16 cellular contexts compared by ENCODE assay signal in genomic region chr11:22343411-22344032, GRCh38. TPM values are rescaled to one million over a fixed set of nuclear protein-coding genes. Genes with fewer than 3 reads are reported as not detected.
A peak's percentile ranks its signal among the peaks of the same experiment; 100 is the strongest.
DNase-seq lines count a peak whose midpoint lies in the region; ATAC-seq and TF ChIP-seq lines count a peak whose summit lies in the region.
"Had no signal": no experiment of that assay in that cellular context is flagged by ENCODE, and none has a peak within 500 bp of the region (broad histone marks: within the 10 kb centered on the region; RNA-seq: fewer than 3 reads in every experiment).

No MANE protein-coding gene starts in this region.

- no peak overlapping the region for H3K14ac ChIP-seq in trophoblast cell (ENCODE audit: low read length)

- DNase-seq in GM13976 (ENCODE audit: low spot score), result peak; percentile 17
- peak; percentile 20 for DNase-seq in NCI-H146 treated with DMSO at 0.1 percent for 48 hours (lab: John Stamatoyannopoulos, UW; ENCODE audit: unreplicated experiment)
- DNase-seq in hepatocyte (ENCODE audit: low spot score), result no peak
- no peak for DNase-seq in trophoblast cell
- no peak for DNase-seq in CD1c-positive myeloid dendritic cell (ENCODE audit: extremely low spot score)
- DNase-seq in activated CD4-positive, alpha-beta T cell treated with anti-CD3 and anti-CD28 coated beads for 4 hours, result no peak
- DNase-seq: activated naive CD4-positive, alpha-beta T cell treated with Interleukin-2 at 50 U/mL for 16 hours; effector memory CD8-positive, alpha-beta T cell; GF-D8; kidney glomerular epithelial cell; NCI-H2081; stimulated activated CD4-positive, alpha-beta T cell treated with anti-CD3 and anti-CD28 coated beads, Interleukin-4, amount 100 ng/mL, for 4 hours had no signal

- no peak overlapping the region for H4K8ac ChIP-seq in trophoblast cell (ENCODE audit: low read depth, low read length)

- H2AFZ ChIP-seq in hepatocyte (no peak overlapping the region), trophoblast cell (ENCODE audit: insufficient read depth, low read length, poor library complexity) (no peak overlapping the region)

- H3K4me2 ChIP-seq in hepatocyte (peak overlapping the region; percentile 20), trophoblast cell (ENCODE audit: low read length) (peak overlapping the region; percentile 0)

- no peak overlapping the region for H3K9ac ChIP-seq in trophoblast cell (ENCODE audit: low read length)

- H3K27me3 ChIP-seq in hepatocyte (peaks cover 83% of the 10 kb centered on the region), trophoblast cell (ENCODE audit: insufficient read depth, low read length) (peaks cover 35% of the 10 kb centered on the region)

- H2BK12ac ChIP-seq in trophoblast cell (ENCODE audit: low read length), result no peak overlapping the region

- no peaks in the 10 kb centered on the region for H3K4me1 ChIP-seq in hepatocyte (ENCODE audit: insufficient read depth)
- peaks cover 0 to 2% of the 10 kb centered on the region in 2 experiments for H3K4me1 ChIP-seq in trophoblast cell (ENCODE audit: control insufficient read depth in 1 of 2, insufficient read depth in 2 of 2, low read length in 2 of 2)

- H2AK5ac ChIP-seq in trophoblast cell (ENCODE audit: low read length), result no peak overlapping the region

- H3K18ac ChIP-seq in trophoblast cell (ENCODE audit: low read length), result no peak overlapping the region

- H2BK5ac ChIP-seq in trophoblast cell (ENCODE audit: low read depth, low read length, poor library complexity), result no peak overlapping the region

- no peak overlapping the region for H4K91ac ChIP-seq in trophoblast cell (ENCODE audit: low read depth, low read length)

- H3K79me2 ChIP-seq in hepatocyte, result no peaks in the 10 kb centered on the region
- H3K79me2 ChIP-seq in trophoblast cell (ENCODE audit: control insufficient read depth, insufficient read depth, low read length, poor library complexity), result no peaks in the 10 kb centered on the region

- in situ Hi-C loops in GM13976 (cut with MboI; ENCODE audit: low sequenced_read_pairs, unreplicated experiment), result loop anchor here (25.0 kb wide), 1 partner anchor 194 kb away; no protein-coding TSS in a partner anchor

- H3K4me3 ChIP-seq in hepatocyte, result no peak overlapping the region
- no peak overlapping the region for H3K4me3 ChIP-seq in trophoblast cell (ENCODE audit: low read depth, low read length)

- H4K12ac ChIP-seq in trophoblast cell (ENCODE audit: low read depth, low read length), result peak overlapping the region; percentile 56

- H2BK120ac ChIP-seq in trophoblast cell (ENCODE audit: insufficient read depth, low read length, poor library complexity), result no peak overlapping the region

- H3K4ac ChIP-seq in trophoblast cell (ENCODE audit: low read depth, low read length), result no peak overlapping the region

- no peak for ATAC-seq in GM21786 (IDR thresholded peaks at IDR 0.05; ENCODE audit: unreplicated experiment)
- ATAC-seq: effector memory CD8-positive, alpha-beta T cell; stimulated activated memory B cell treated with anti-CD40 and anti-IgM and Interleukin-4, amounts not matched to agents 10 μg/mL and 1 μg/mL and 100 μg/mL, for 72 hours had no signal

- H3K27ac ChIP-seq in hepatocyte (no peak overlapping the region), trophoblast cell (ENCODE audit: low read depth, low read length) (no peak overlapping the region)
- H3K27ac ChIP-seq: C4-2B had no signal

- H3K9me3 ChIP-seq in hepatocyte (ENCODE audit: low read depth) (no peaks in the 10 kb centered on the region), trophoblast cell (ENCODE audit: insufficient read depth, low read depth, low read length) (peaks cover 2% of the 10 kb centered on the region)

- TF ChIP-seq CTCF in GM13976 (IDR thresholded peaks at IDR 0.05; ENCODE audit: borderline replicate concordance, control extremely low read depth, extremely low read depth, insufficient read depth, missing control alignments) (no peak), hepatocyte (IDR thresholded peaks at IDR 0.05; ENCODE audit: poor library complexity) (no peak)

- H3K23ac ChIP-seq in trophoblast cell (ENCODE audit: low read length), result no peak overlapping the region

- H3K79me1 ChIP-seq in trophoblast cell (ENCODE audit: low read length), result no peaks in the 10 kb centered on the region

- H3K9me2 ChIP-seq in hepatocyte (replicated peaks; ENCODE audit: insufficient read depth), result no peaks in the 10 kb centered on the region

- H3K36me3 ChIP-seq in hepatocyte (replicated peaks; ENCODE audit: insufficient read depth, low read depth) (no peaks in the 10 kb centered on the region), trophoblast cell (ENCODE audit: control insufficient read depth in 1 of 2, insufficient read depth in 2 of 2, low read length in 2 of 2) (no peaks in the 10 kb centered on the region)

- 5% methylated on average over 24 of the region's 30 CpGs for WGBS in hepatocyte (ENCODE audit: low lambda C conversion rate, missing lambda C conversion rate)
- WGBS in trophoblast cell (ENCODE audit: extremely low coverage, insufficient coverage, insufficient read length), result no CpG with 5 or more reads among the region's 30 CpGs

- H4K20me1 ChIP-seq in hepatocyte (ENCODE audit: insufficient read depth, poor library complexity, severe bottlenecking), result no peaks in the 10 kb centered on the region

RNA-seq across cellular contexts. Expression of gene SLC17A6, which starts 5.3 kb away (rescaled TPM):
- total RNA-seq in hepatocyte, result not detected in 2 replicates
- not detected in 2 replicates for polyA plus RNA-seq in hepatocyte
- not detected in 2 replicates for polyA plus RNA-seq in trophoblast cell (2013)
- total RNA-seq: bronchial epithelial cell had no signal

Comparison
In these comparisons a context has a peak if more than half of its experiments do, and no peak if none do; other contexts are left out.
1. DNase-seq: peak in GM13976 (single experiment) and NCI-H146 treated with DMSO at 0.1 percent for 48 hours (single experiment); none in hepatocyte (single experiment), trophoblast cell (0 of 2), CD1c-positive myeloid dendritic cell (single experiment) and activated CD4-positive, alpha-beta T cell treated with anti-CD3 and anti-CD28 coated beads for 4 hours (0 of 2).